22 cellular contexts compared by ENCODE assay signal in the genomic region with DNA sequence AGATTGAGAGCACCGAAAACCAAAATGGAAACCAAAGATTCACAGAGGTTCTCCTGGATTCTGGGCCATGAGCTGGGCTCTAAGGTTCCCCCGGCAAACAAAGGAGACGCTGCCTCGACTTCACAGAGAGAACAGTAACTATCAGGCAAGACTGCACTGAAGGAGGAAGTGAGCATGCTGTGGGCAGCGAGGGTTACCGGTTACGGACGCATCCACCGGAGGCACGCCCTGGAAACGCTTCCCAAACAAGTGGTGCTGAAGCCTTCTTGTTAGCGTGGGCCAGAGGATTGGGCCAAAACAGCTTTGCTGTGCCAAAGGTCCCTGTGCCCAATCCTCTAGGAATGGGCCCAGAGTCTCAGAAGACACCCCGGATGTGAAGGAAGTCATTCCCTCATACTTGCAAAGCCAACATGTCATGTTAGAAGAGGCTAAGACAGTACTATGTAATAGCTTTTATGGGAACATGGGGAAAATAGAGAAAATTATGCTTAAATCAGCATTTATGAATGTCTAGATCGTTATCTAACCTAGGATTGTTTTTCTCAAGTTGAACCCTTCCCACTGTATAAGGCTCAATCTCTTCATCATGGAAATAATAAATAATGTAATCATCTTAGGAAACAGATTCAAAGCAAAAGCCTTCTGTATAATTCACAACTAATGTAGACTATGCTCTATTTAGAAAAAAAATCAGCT.
A peak's percentile ranks its signal among the peaks of the same experiment; 100 is the strongest.
DNase-seq lines count a peak whose midpoint lies in the region; ATAC-seq, FAIRE-seq and TF ChIP-seq lines count a peak whose summit lies in the region.
"Had no signal": no experiment of that assay in that cellular context is flagged by ENCODE, and none has a peak within 500 bp of the region (broad histone marks: within the 10 kb centered on the region; RNA-seq: fewer than 3 reads in every experiment).

No MANE protein-coding gene starts in this region.

- TF ChIP-seq EP300 in A549 (IDR thresholded peaks at IDR 0.05) (no peak), K562 (IDR thresholded peaks at IDR 0.05; ENCODE audit: low read length) (no peak)

- ATAC-seq in A549 (no peak), K562 (no peak), HG02610 (IDR thresholded peaks at IDR 0.05; ENCODE audit: unreplicated experiment) (no peak)
- ATAC-seq: HCT116 had no signal

- H3K4me3 Mint-ChIP-seq in neural progenitor cell = peak overlapping the region; percentile 33
- H3K4me3 Mint-ChIP-seq in activated T-helper 1 cell treated with anti-CD3 and anti-CD28 coated beads, Interleukin-12 subunit alpha, Interleukin-12 subunit beta, Interleukin-2, Interleukin-4 antibody, amounts not matched to agents 30 ng/mL and 10 ng/mL and 1 ng/mL, durations not matched to agents 14 hours and 24 hours and 36 hours = no peak overlapping the region
- H3K4me3 Mint-ChIP-seq: CD4-positive, alpha-beta memory T cell; T-cell had no signal

- 0 out of 4 replicates have a peak overlapping the region, but pooled peaks of 1 of the 2 experiments have one; percentile 12 for H3K9ac ChIP-seq in K562 (ENCODE audit: insufficient read depth in 1 of 2, low read depth in 2 of 2, low read length in 2 of 2)
- no peak overlapping the region for H3K9ac ChIP-seq in neural progenitor cell
- H3K9ac ChIP-seq: BLaER1 had no signal

- H4K20me1 ChIP-seq in K562 (replicated peaks; ENCODE audit: control insufficient read depth, insufficient read depth, low read length) (no peaks in the 10 kb centered on the region), neural progenitor cell (ENCODE audit: low read depth) (no peaks in the 10 kb centered on the region)
- H4K20me1 ChIP-seq: BLaER1 had no signal

- H2AFZ ChIP-seq in K562 (ENCODE audit: low read depth, low read length) (no peak overlapping the region), neural progenitor cell (replicated peaks) (peak overlapping the region; percentile 50)

- peaks cover 3% of the 10 kb centered on the region for H3K4me1 Mint-ChIP-seq in neural progenitor cell
- no peaks in the 10 kb centered on the region for H3K4me1 Mint-ChIP-seq in activated T-helper 1 cell treated with anti-CD3 and anti-CD28 coated beads, Interleukin-12 subunit alpha, Interleukin-12 subunit beta, Interleukin-2, Interleukin-4 antibody, amounts not matched to agents 30 ng/mL and 10 ng/mL and 1 ng/mL, durations not matched to agents 14 hours and 24 hours and 36 hours (ENCODE audit: low read depth)
- H3K4me1 Mint-ChIP-seq: CD4-positive, alpha-beta memory T cell; T-cell had no signal

- POLR2A ChIA-PET in A549 (lab: Yijun Ruan, JAX) = no interaction called here
- POLR2A ChIA-PET in K562 (lab: Yijun Ruan, JAX) = interaction anchor here (0.6 to 2.9 kb wide), 2 partner anchors 12 to 65 kb away, joined by 5 to 11 read pairs; no protein-coding TSS in a partner anchor

- H3K9me3 ChIP-seq in A549 (no peaks in the 10 kb centered on the region), K562 (replicated peaks; ENCODE audit: control insufficient read depth, insufficient read depth, low read depth, low read length) (no peaks in the 10 kb centered on the region; the same call in 1 of the 2 replicates), neural progenitor cell (ENCODE audit: low read depth) (no peaks in the 10 kb centered on the region)
- H3K9me3 ChIP-seq: BLaER1, Caco-2, Peyer's patch, SJCRH30 had no signal

- H3K27me3 ChIP-seq in K562 (ENCODE audit: control insufficient read depth in 2 of 2, insufficient read depth in 2 of 2, low read length in 2 of 2) (no peaks in the 10 kb centered on the region), neural progenitor cell (no peaks in the 10 kb centered on the region)
- H3K27me3 ChIP-seq: BLaER1, Peyer's patch had no signal

- 84% methylated on average over 14 of the region's 14 CpGs for WGBS in A549 (ENCODE audit: missing lambda C conversion rate)
- 61% methylated on average over 14 of the region's 14 CpGs for WGBS in K562 (ENCODE audit: insufficient coverage, low coverage, missing lambda C conversion rate)

- TF ChIP-seq RAD21 in A549 (conservative IDR thresholded peaks at IDR 0.05 in 1 of 2, IDR thresholded peaks at IDR 0.05 in 1 of 2) = no peak
- no peak for TF ChIP-seq RAD21 in K562 (CRISPR knock-in tag; conservative IDR thresholded peaks at IDR 0.05 in 1 of 2, IDR thresholded peaks at IDR 0.05 in 1 of 2)

- H3F3A ChIP-seq in neural progenitor cell (ENCODE audit: low read depth) = no peaks in the 10 kb centered on the region

- no peaks in the 10 kb centered on the region for H3K79me2 ChIP-seq in K562 (ENCODE audit: control insufficient read depth, insufficient read depth, low read length)
- H3K79me2 ChIP-seq in neural progenitor cell (ENCODE audit: low read depth) = no peaks in the 10 kb centered on the region

- intact Hi-C loops in K562 (cut with micrococcal nuclease) = no loop called here
- intact Hi-C loops in activated T-helper 1 cell treated with anti-CD3 and anti-CD28 coated beads, Interleukin-12 subunit alpha, Interleukin-12 subunit beta, Interleukin-2, Interleukin-4 antibody, amounts not matched to agents 30 ng/mL and 10 ng/mL and 1 ng/mL, durations not matched to agents 14 hours and 24 hours and 36 hours (cut with micrococcal nuclease) = no loop called here

- no peaks in the 10 kb centered on the region for H3K9me3 Mint-ChIP-seq in neural progenitor cell
- no peaks in the 10 kb centered on the region for H3K9me3 Mint-ChIP-seq in activated T-helper 1 cell treated with anti-CD3 and anti-CD28 coated beads, Interleukin-12 subunit alpha, Interleukin-12 subunit beta, Interleukin-2, Interleukin-4 antibody, amounts not matched to agents 30 ng/mL and 10 ng/mL and 1 ng/mL, durations not matched to agents 14 hours and 24 hours and 36 hours
- H3K9me3 Mint-ChIP-seq: CD4-positive, alpha-beta memory T cell; T-cell had no signal

- FAIRE-seq in A549 (lab: Jason Lieb, UNC) (no peak), GM12891 (lab: Jason Lieb, UNC) (no peak), K562 (lab: Jason Lieb, UNC) (no peak)

- CTCF ChIA-PET in A549 (lab: Yijun Ruan, JAX) = interaction anchor here (1.0 kb wide), 1 partner anchor 20 kb away, joined by 3 read pairs; no protein-coding TSS in a partner anchor
- CTCF ChIA-PET in K562 (lab: Yijun Ruan, JAX; ENCODE audit: low intra/inter-chr PET ratio) = no interaction called here

- H3K4me3 ChIP-seq in A549 (no peak overlapping the region), K562 (no peak overlapping the region), neural progenitor cell (no peak overlapping the region)
- H3K4me3 ChIP-seq: BLaER1, Peyer's patch, SJCRH30 had no signal

- H3K27ac ChIP-seq in A549 = no peak overlapping the region
- H3K27ac ChIP-seq in K562 (ENCODE audit: extremely low read depth, low read depth, low read length) = no peak overlapping the region
- no peak overlapping the region for H3K27ac ChIP-seq in neural progenitor cell
- H3K27ac ChIP-seq: BLaER1, Peyer's patch, SJCRH30 had no signal

- H3K36me3 Mint-ChIP-seq in neural progenitor cell = no peaks in the 10 kb centered on the region
- H3K36me3 Mint-ChIP-seq in activated T-helper 1 cell treated with anti-CD3 and anti-CD28 coated beads, Interleukin-12 subunit alpha, Interleukin-12 subunit beta, Interleukin-2, Interleukin-4 antibody, amounts not matched to agents 30 ng/mL and 10 ng/mL and 1 ng/mL, durations not matched to agents 14 hours and 24 hours and 36 hours (ENCODE audit: low read depth) = no peaks in the 10 kb centered on the region
- H3K36me3 Mint-ChIP-seq: CD4-positive, alpha-beta memory T cell; T-cell had no signal

- in situ Hi-C loops in K562 (cut with MboI) = no loop called here

- DNase-seq in A549 (ENCODE audit: low read depth in 1 of 2, low spot score in 1 of 2) (no peak), GM12891 (ENCODE audit: insufficient read length, low spot score) (no peak), K562 (ENCODE audit: extremely low read depth in 1 of 4, low spot score in 3 of 4) (no peak), neural progenitor cell (ENCODE audit: low spot score) (no peak), GM19240 (ENCODE audit: insufficient read length, low spot score) (no peak)
- no peak for DNase-seq in activated T-helper 1 cell treated with anti-CD3 and anti-CD28 coated beads, Interleukin-12 subunit alpha, Interleukin-12 subunit beta, Interleukin-2, Interleukin-4 antibody, amounts not matched to agents 30 ng/mL and 10 ng/mL and 1 ng/mL, durations not matched to agents 14 hours and 24 hours and 36 hours (ENCODE audit: low spot score)
- DNase-seq: Caco-2; CD4-positive, alpha-beta memory T cell; DMS 273 treated with DMSO at 0.1 percent for 48 hours; DMS79 treated with DMSO at 0.1 percent for 48 hours; GOT3; NCI-H1092; NCI-H1436; NCI-H187 treated with DMSO at 0.1 percent for 48 hours; NCI-H2227 treated with DMSO at 0.1 percent for 48 hours; NCI-H510A; Peyer's patch; SJCRH30; T-cell had no signal

- no peaks in the 10 kb centered on the region for H3K4me1 ChIP-seq in A549
- H3K4me1 ChIP-seq in K562 (replicated peaks in 1 of 2; ENCODE audit: control insufficient read depth in 2 of 2, insufficient read depth in 2 of 2, low read length in 2 of 2) = peaks cover 0 to 2% of the 10 kb centered on the region in 2 experiments; a peak in 1 of 5 replicates
- H3K4me1 ChIP-seq in neural progenitor cell = peaks cover 1% of the 10 kb centered on the region
- H3K4me1 ChIP-seq: BLaER1, Caco-2, Peyer's patch, SJCRH30 had no signal

- no peak overlapping the region for H3K4me2 ChIP-seq in A549
- H3K4me2 ChIP-seq in K562 (ENCODE audit: insufficient read depth, low read length) = no peak overlapping the region
- H3K4me2 ChIP-seq in neural progenitor cell = no peak overlapping the region
- H3K4me2 ChIP-seq: BLaER1 had no signal

- H3K27ac Mint-ChIP-seq in neural progenitor cell = no peak overlapping the region
- no peak overlapping the region for H3K27ac Mint-ChIP-seq in activated T-helper 1 cell treated with anti-CD3 and anti-CD28 coated beads, Interleukin-12 subunit alpha, Interleukin-12 subunit beta, Interleukin-2, Interleukin-4 antibody, amounts not matched to agents 30 ng/mL and 10 ng/mL and 1 ng/mL, durations not matched to agents 14 hours and 24 hours and 36 hours
- H3K27ac Mint-ChIP-seq: T-cell had no signal

- no peaks in the 10 kb centered on the region for H3K9me1 ChIP-seq in K562 (ENCODE audit: control insufficient read depth, insufficient read depth, low read length)

- H3K36me3 ChIP-seq in K562 (ENCODE audit: control insufficient read depth, insufficient read depth, low read length) (no peaks in the 10 kb centered on the region), neural progenitor cell (no peaks in the 10 kb centered on the region)
- H3K36me3 ChIP-seq: BLaER1, Peyer's patch, SJCRH30 had no signal

- H3K27me3 Mint-ChIP-seq in neural progenitor cell (ENCODE audit: insufficient read depth, low read depth) = peaks cover 4% of the 10 kb centered on the region
- H3K27me3 Mint-ChIP-seq in activated T-helper 1 cell treated with anti-CD3 and anti-CD28 coated beads, Interleukin-12 subunit alpha, Interleukin-12 subunit beta, Interleukin-2, Interleukin-4 antibody, amounts not matched to agents 30 ng/mL and 10 ng/mL and 1 ng/mL, durations not matched to agents 14 hours and 24 hours and 36 hours (ENCODE audit: insufficient read depth) = peaks cover 10% of the 10 kb centered on the region

- BruUV-seq in K562 (replicated peaks; lab: Mats Ljungman, UMichigan) = no TSS peak

- TF ChIP-seq CTCF in A549 (IDR thresholded peaks at IDR 0.05) = no peak
- no peak for TF ChIP-seq CTCF in K562 (IDR thresholded peaks at IDR 0.05 in 2 of 3, conservative IDR thresholded peaks at IDR 0.05 in 1 of 3; ENCODE audit: insufficient read depth in 2 of 3, low read depth in 1 of 3, low read length in 3 of 3)
- no peak for TF ChIP-seq CTCF in neural progenitor cell (IDR thresholded peaks at IDR 0.05)

- TF ChIP-seq POLR2A in A549 (IDR thresholded peaks at IDR 0.05; ENCODE audit: low read length) (no peak), GM12891 (IDR thresholded peaks at IDR 0.05; ENCODE audit: low read depth, low read length) (no peak), K562 (conservative IDR thresholded peaks at IDR 0.05) (no peak)

Comparison
In these comparisons a context has a peak if more than half of its experiments do, and no peak if none do; other contexts are left out.
1. Of the 35 proteins assayed by ChIP-seq in both K562 and A549: peak only in K562: none; only in A549: none; in both: MAFK; in neither: 34.